Comparison of ENCODE assay signal across 17 cellular contexts in genomic region chr10:70323143-70323696, GRCh38. TPM values are rescaled to one million over a fixed set of nuclear protein-coding genes. Genes with fewer than 3 reads are reported as not detected.
DNase-seq lines count a peak whose midpoint lies in the region; ATAC-seq and TF ChIP-seq lines count a peak whose summit lies in the region.
"Had no signal": no experiment of that assay in that cellular context is flagged by ENCODE, and none has a peak within 500 bp of the region (broad histone marks: within the 10 kb centered on the region; RNA-seq: fewer than 3 reads in every experiment).

No MANE protein-coding gene starts in this region.

- no peak for TF ChIP-seq POLR2A in transverse colon (IDR thresholded peaks at IDR 0.05)

- H3K27ac Mint-ChIP-seq in activated naive CD4-positive, alpha-beta T cell treated with anti-CD3 and anti-CD28 coated beads, Interleukin-2, amount 50 U/mL, for 24 hours: peak overlapping the region; percentile 65
- H3K27ac Mint-ChIP-seq in activated T-cell treated with anti-CD3 and anti-CD28 coated beads, Interleukin-2, amount 50 U/mL, for 72 hours: peak overlapping the region; percentile 74

- in situ Hi-C loops in transverse colon (cut with MboI; ENCODE audit: low pct_ligation_motif_present in 1 of 4, low pct_unique_long_range_greater_than_20kb in 1 of 4, low sequenced_read_pairs in 3 of 4) (no loop called here), G401 (cut with HindIII; ENCODE audit: low sequenced_read_pairs) (no loop called here)

- H3K4me3 Mint-ChIP-seq in activated naive CD4-positive, alpha-beta T cell treated with anti-CD3 and anti-CD28 coated beads, Interleukin-2, amount 50 U/mL, for 24 hours: no peak overlapping the region
- H3K4me3 Mint-ChIP-seq in activated T-cell treated with anti-CD3 and anti-CD28 coated beads, Interleukin-2, amount 50 U/mL, for 72 hours: peak overlapping the region; percentile 9 to 30

- no peaks in the 10 kb centered on the region for H3K9me3 Mint-ChIP-seq in activated naive CD4-positive, alpha-beta T cell treated with anti-CD3 and anti-CD28 coated beads, Interleukin-2, amount 50 U/mL, for 24 hours
- no peaks in the 10 kb centered on the region for H3K9me3 Mint-ChIP-seq in activated T-cell treated with anti-CD3 and anti-CD28 coated beads, Interleukin-2, amount 50 U/mL, for 72 hours

- H3K27me3 Mint-ChIP-seq in activated naive CD4-positive, alpha-beta T cell treated with anti-CD3 and anti-CD28 coated beads, Interleukin-2, amount 50 U/mL, for 24 hours: no peaks in the 10 kb centered on the region
- no peaks in the 10 kb centered on the region for H3K27me3 Mint-ChIP-seq in activated T-cell treated with anti-CD3 and anti-CD28 coated beads, Interleukin-2, amount 50 U/mL, for 72 hours (ENCODE audit: low read depth)

- H3K27me3 ChIP-seq in transverse colon: no peaks in the 10 kb centered on the region
- H3K27me3 ChIP-seq: esophagus muscularis mucosa, pancreas had no signal

- peaks cover 16% of the 10 kb centered on the region for H3K4me1 Mint-ChIP-seq in activated naive CD4-positive, alpha-beta T cell treated with anti-CD3 and anti-CD28 coated beads, Interleukin-2, amount 50 U/mL, for 24 hours
- peaks cover 13% of the 10 kb centered on the region for H3K4me1 Mint-ChIP-seq in activated T-cell treated with anti-CD3 and anti-CD28 coated beads, Interleukin-2, amount 50 U/mL, for 72 hours (ENCODE audit: low read depth)

- no peaks in the 10 kb centered on the region for H3K4me1 ChIP-seq in mucosa of descending colon (ENCODE audit: low read depth)
- no peaks in the 10 kb centered on the region for H3K4me1 ChIP-seq in transverse colon
- H3K4me1 ChIP-seq: pancreas had no signal

- no peak overlapping the region for H3K4me3 ChIP-seq in mucosa of descending colon
- H3K4me3 ChIP-seq in transverse colon: no peak overlapping the region
- H3K4me3 ChIP-seq: esophagus muscularis mucosa, pancreas had no signal

- no peak for DNase-seq in activated naive CD4-positive, alpha-beta T cell treated with Interleukin-2 at 50 U/mL for 16 hours
- DNase-seq in activated T-cell treated with anti-CD3 and anti-CD28 coated beads, Interleukin-2, amount 50 U/mL, for 72 hours: peak in 1 of 2 donors; percentile 8
- DNase-seq in mucosa of descending colon: peak in 1 of 3 donors; percentile 34
- peak; percentile 19 for DNase-seq in transverse colon
- DNase-seq in NCI-H1092 (lab: John Stamatoyannopoulos, UW): no peak
- DNase-seq in NCI-H2107 (lab: John Stamatoyannopoulos, UW): no peak
- no peak for DNase-seq in G401 (ENCODE audit: low spot score)
- DNase-seq: mesenchymal stem cell; NCI-H2081; NK-92 treated with Interleukin-12 subunit alpha and Interleukin-12 subunit beta, amount 100 ng/mL, for 24 hours had no signal

- no peak for TF ChIP-seq EP300 in transverse colon (IDR thresholded peaks at IDR 0.05; ENCODE audit: low read depth)

- intact Hi-C loops in mucosa of descending colon (cut with DNase I, micrococcal nuclease): no loop called here
- intact Hi-C loops in transverse colon (cut with DNase I; ENCODE audit: low total_unique reads): no loop called here

- TF ChIP-seq CTCF in mucosa of descending colon (IDR thresholded peaks at IDR 0.05) (no peak), transverse colon (IDR thresholded peaks at IDR 0.05) (no peak)

- no peak overlapping the region for H3K27ac ChIP-seq in transverse colon
- H3K27ac ChIP-seq: esophagus muscularis mucosa, KMS-11, pancreas, WERI-Rb-1 had no signal

- WGBS in transverse colon (ENCODE audit: low coverage in 1 of 2), 2 donors: 83% methylated on average over 9 of the region's 9 CpGs; no CpG with 5 or more reads in 1 of the 2 donors

- H3K36me3 ChIP-seq in mucosa of descending colon (ENCODE audit: low read depth) (no peaks in the 10 kb centered on the region), transverse colon (no peaks in the 10 kb centered on the region)
- H3K36me3 ChIP-seq: pancreas had no signal

- peak; percentile 40 to 56 for ATAC-seq in activated T-cell treated with anti-CD3 and anti-CD28 coated beads, Interleukin-2, amount 50 U/mL, for 72 hours (replicated peaks in 1 of 2)
- peak; percentile 52 for ATAC-seq in mucosa of descending colon
- ATAC-seq: pancreas had no signal

- no peaks in the 10 kb centered on the region for H3K36me3 Mint-ChIP-seq in activated naive CD4-positive, alpha-beta T cell treated with anti-CD3 and anti-CD28 coated beads, Interleukin-2, amount 50 U/mL, for 24 hours
- H3K36me3 Mint-ChIP-seq in activated T-cell treated with anti-CD3 and anti-CD28 coated beads, Interleukin-2, amount 50 U/mL, for 72 hours (ENCODE audit: insufficient read depth in 2 of 2): no peaks in the 10 kb centered on the region

- H3K9me3 ChIP-seq in mucosa of descending colon (no peaks in the 10 kb centered on the region), transverse colon (no peaks in the 10 kb centered on the region)
- H3K9me3 ChIP-seq: esophagus muscularis mucosa, pancreas had no signal

RNA-seq across cellular contexts. Expression of gene NPFFR1, which starts 39.4 kb away (rescaled TPM):
- total RNA-seq in activated T-cell treated with anti-CD3 and anti-CD28 coated beads, Interleukin-2, amount 50 U/mL, for 72 hours: under 1 TPM in 1 of 2 donors, not detected in 1; 0.02 TPM
- under 1 TPM; 0.06 to 0.10 (median 0.06) TPM for total RNA-seq in mucosa of descending colon
- total RNA-seq in transverse colon: under 1 TPM in 1 of 4 donors, not detected in 3; 0.16 TPM
- not detected in 2 replicates for total RNA-seq in G401 (2014; rRNA removed; shearing (Covaris generic))
- total RNA-seq: Daoy, esophagus muscularis mucosa, SK-MEL-5 had no signal

RNA-seq across cellular contexts. Expression of gene LRRC20, which starts 59.2 kb away (rescaled TPM):
- total RNA-seq in activated T-cell treated with anti-CD3 and anti-CD28 coated beads, Interleukin-2, amount 50 U/mL, for 72 hours: 1 to 10 TPM; 3.6 to 5.8 TPM
- total RNA-seq in mucosa of descending colon: 10 to 100 TPM in 1 of 3 donors, 1 to 10 TPM in 2; 2.9 to 14.5 (median 5.4) TPM
- total RNA-seq in transverse colon: 10 to 100 TPM in 1 of 4 donors, 1 to 10 TPM in 3; 2.8 to 10.5 (median 5.9) TPM
- total RNA-seq in G401 (2014; rRNA removed; shearing (Covaris generic)): 44.8 and 53.2 TPM in 2 replicates
